In the genomic region with DNA sequence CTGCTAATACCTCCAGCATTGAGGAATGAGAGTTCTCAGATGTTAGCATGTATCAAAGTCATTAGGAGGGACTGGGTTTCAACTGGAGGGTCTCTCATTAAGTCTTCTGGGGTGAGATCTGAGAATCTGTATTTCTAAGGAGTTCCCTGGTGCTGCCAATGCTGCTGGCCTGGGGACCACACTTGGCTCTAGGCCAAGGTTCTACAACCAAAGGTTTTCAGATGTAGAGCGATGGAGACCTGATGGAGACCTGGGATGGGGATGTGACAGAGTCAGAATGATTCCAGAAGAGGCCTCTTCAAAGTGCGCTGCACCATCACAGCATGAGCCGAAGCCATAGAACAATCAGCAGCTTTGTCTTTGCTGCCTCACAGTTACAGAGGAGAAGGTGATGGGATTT, we compare ENCODE assay signal across 16 cellular contexts. TPM values are rescaled to one million over a fixed set of nuclear protein-coding genes. Genes with fewer than 3 reads are reported as not detected.
"Had no signal": no experiment of that assay in that cellular context is flagged by ENCODE, and none has a peak within 500 bp of the region (broad histone marks: within the 10 kb centered on the region; RNA-seq: fewer than 3 reads in every experiment).

No MANE protein-coding gene starts in this region.

- H3K4me3 Mint-ChIP-seq: stimulated activated memory B cell treated with anti-CD40 and anti-IgM and Interleukin-4, amounts not matched to agents 10 μg/mL and 1 μg/mL and 100 μg/mL, for 72 hours had no signal

- H3K27ac ChIP-seq: prostate gland, right lobe of liver had no signal

- H3K36me3 Mint-ChIP-seq: stimulated activated memory B cell treated with anti-CD40 and anti-IgM and Interleukin-4, amounts not matched to agents 10 μg/mL and 1 μg/mL and 100 μg/mL, for 72 hours had no signal

- H3K4me3 ChIP-seq: breast epithelium, lung, prostate gland, right lobe of liver, spleen had no signal

- ATAC-seq: esophagus mucosa; right lobe of liver; stimulated activated memory B cell treated with anti-CD40 and anti-IgM and Interleukin-4, amounts not matched to agents 10 μg/mL and 1 μg/mL and 100 μg/mL, for 72 hours had no signal

- H3K36me3 ChIP-seq: breast epithelium, prostate gland, right lobe of liver, spleen had no signal

- H3K27me3 ChIP-seq: breast epithelium, right lobe of liver had no signal

- H3K9me3 ChIP-seq: breast epithelium, prostate gland, right lobe of liver, spleen had no signal

- H3K27ac Mint-ChIP-seq: activated naive CD4-positive, alpha-beta T cell treated with anti-CD3 and anti-CD28 coated beads for 36 hours; stimulated activated memory B cell treated with anti-CD40 and anti-IgM and Interleukin-4, amounts not matched to agents 10 μg/mL and 1 μg/mL and 100 μg/mL, for 72 hours had no signal

- H3K9me3 Mint-ChIP-seq: activated naive CD4-positive, alpha-beta T cell treated with anti-CD3 and anti-CD28 coated beads for 36 hours had no signal

- H3K4me1 ChIP-seq: breast epithelium, prostate gland, right lobe of liver had no signal

- DNase-seq: activated CD4-positive, alpha-beta T cell treated with anti-CD3 and anti-CD28 coated beads, Interleukin-2, amount 50 U/mL, for 4 hours; activated CD4-positive, CD25-positive, alpha-beta regulatory T cell; activated CD8-positive, alpha-beta memory T cell treated with anti-CD3 and anti-CD28 coated beads, Interleukin-2, amount 50 U/mL, for 48 hours; activated naive CD4-positive, alpha-beta T cell treated with anti-CD3 and anti-CD28 coated beads for 36 hours; aorta; midbrain; nucleus accumbens; right lobe of liver; spleen; stimulated activated CD4-positive, alpha-beta T cell treated with anti-CD3 and anti-CD28 coated beads, Interleukin-1b, Interleukin-23, amount 100 ng/mL, for 48 hours; trophoblast cell had no signal

RNA-seq across cellular contexts. Expression of a gene that starts 27.2 kb away (rescaled TPM):
- total RNA-seq: activated naive CD4-positive, alpha-beta T cell treated with anti-CD3 and anti-CD28 coated beads for 36 hours had no signal
